Comparison of ENCODE assay signal across 9 cellular contexts in the genomic region with DNA sequence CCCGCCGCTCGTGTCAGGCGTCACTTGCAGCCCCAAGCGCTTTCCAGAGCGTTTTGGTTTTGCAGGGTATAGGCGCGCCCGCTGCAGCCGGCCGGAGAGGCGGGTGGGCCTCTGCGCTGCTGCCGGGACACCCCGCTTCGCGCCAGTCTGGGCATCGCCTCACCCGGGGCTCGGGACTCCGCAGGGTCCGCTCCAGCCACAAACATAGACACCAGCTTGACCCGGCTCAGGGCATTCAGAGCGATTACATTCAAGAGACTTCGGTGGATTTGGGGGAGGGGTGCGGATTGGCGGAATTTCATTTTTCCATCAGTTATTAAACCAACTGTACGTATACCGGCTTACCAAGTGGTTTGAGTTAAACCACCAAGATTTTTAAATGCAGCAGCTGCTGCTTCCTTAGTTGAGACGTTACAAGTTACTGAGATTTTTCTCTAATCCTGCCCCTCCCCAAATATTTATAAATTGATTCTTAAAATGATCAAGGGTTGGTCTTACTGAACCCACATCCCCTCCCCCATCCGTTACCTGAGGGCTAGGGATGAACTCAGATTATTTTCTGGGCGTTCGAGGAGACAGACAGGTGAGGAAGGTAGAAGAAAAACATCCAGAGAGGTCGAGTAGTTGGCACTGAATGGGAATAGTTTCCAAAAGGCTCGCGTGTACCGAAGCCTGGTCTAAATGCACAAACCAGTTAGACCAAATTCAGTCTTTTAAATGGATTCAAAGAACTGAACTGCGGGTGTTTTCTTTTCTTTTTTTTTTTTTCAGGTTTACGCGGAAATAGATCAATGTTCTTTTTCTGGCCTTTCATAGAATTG. TPM values are rescaled to one million over a fixed set of nuclear protein-coding genes. Genes with fewer than 3 reads are reported as not detected.
DNase-seq lines count a peak whose midpoint lies in the region; FAIRE-seq and TF ChIP-seq lines count a peak whose summit lies in the region.
"Had no signal": no experiment of that assay in that cellular context is flagged by ENCODE, and none has a peak within 500 bp of the region (broad histone marks: within the 10 kb centered on the region; RNA-seq: fewer than 3 reads in every experiment).

No MANE protein-coding gene starts in this region.

- H3K23ac ChIP-seq in neuronal stem cell (ENCODE audit: low read depth, low read length, poor library complexity), result peak overlapping the region; percentile 32

- TF ChIP-seq POLR2A in endothelial cell of umbilical vein (IDR thresholded peaks at IDR 0.05; ENCODE audit: low read depth, low read length), result no peak
- TF ChIP-seq POLR2A in GM12892 (IDR thresholded peaks at IDR 0.05; ENCODE audit: low read depth, low read length), result no peak

- H4K20me1 ChIP-seq in BLaER1 treated with 17β-estradiol and CSF1 and Interleukin-3, amounts not matched to agents 10 nM and 100 nM, result peaks cover 0 to 64% (median 26%) of the 10 kb centered on the region in 11 experiments; a peak in 17 of 22 replicates
- no peaks in the 10 kb centered on the region for H4K20me1 ChIP-seq in endothelial cell of umbilical vein (replicated peaks; ENCODE audit: control insufficient read depth, extremely low read depth, insufficient read depth, low read length)

- no TSS peak for BruUV-seq in endothelial cell of umbilical vein (replicated peaks; lab: Mats Ljungman, UMichigan)

- no peak overlapping the region for H4K91ac ChIP-seq in neuronal stem cell (ENCODE audit: low read depth, low read length, poor library complexity)

- peaks cover 21 to 43% (median 34%) of the 10 kb centered on the region in 10 experiments for H3K4me1 ChIP-seq in BLaER1 treated with 17β-estradiol and CSF1 and Interleukin-3, amounts not matched to agents 10 nM and 100 nM
- H3K4me1 ChIP-seq in endothelial cell of umbilical vein (ENCODE audit: control insufficient read depth, extremely low read depth, insufficient read depth, low read length), result peaks cover 8% of the 10 kb centered on the region
- H3K4me1 ChIP-seq in neuronal stem cell (ENCODE audit: control insufficient read depth in 2 of 2, insufficient read depth in 1 of 2, low read depth in 1 of 2, low read length in 2 of 2), result peaks cover 2 to 12% of the 10 kb centered on the region in 2 donors

- H3K79me1 ChIP-seq in neuronal stem cell (ENCODE audit: low read depth, low read length), result no peaks in the 10 kb centered on the region

- no peak overlapping the region for H3K27ac ChIP-seq in BLaER1 treated with 17β-estradiol and CSF1 and Interleukin-3, amounts not matched to agents 10 nM and 100 nM
- H3K27ac ChIP-seq in endothelial cell of umbilical vein (ENCODE audit: insufficient read depth, low read depth, low read length) (no peak overlapping the region), neuronal stem cell (replicated peaks; ENCODE audit: low read length) (no peak overlapping the region)

- no peak overlapping the region for H3K4ac ChIP-seq in neuronal stem cell (ENCODE audit: low read length)

- no CpG with 5 or more reads among the region's 40 CpGs for WGBS in neuronal stem cell (ENCODE audit: extremely low coverage in 2 of 2, insufficient read length in 2 of 2, insufficient replicate concordance in 1 of 2), 2 donors

- no peaks in the 10 kb centered on the region for H3K36me3 ChIP-seq in BLaER1 treated with 17β-estradiol and CSF1 and Interleukin-3, amounts not matched to agents 10 nM and 100 nM
- H3K36me3 ChIP-seq in MG63 (no peaks in the 10 kb centered on the region), endothelial cell of umbilical vein (ENCODE audit: control insufficient read depth in 2 of 2, extremely low read depth in 1 of 2, insufficient read depth in 2 of 2, low read length in 2 of 2) (no peaks in the 10 kb centered on the region), neuronal stem cell (replicated peaks in 1 of 2; ENCODE audit: control insufficient read depth in 2 of 2, insufficient read depth in 2 of 2, low read length in 2 of 2) (no peaks in the 10 kb centered on the region)

- DNase-seq in MG63 (no peak), endothelial cell of umbilical vein (ENCODE audit: low read depth, low spot score) (no peak), neuronal stem cell (ENCODE audit: low spot score) (no peak), GM12892 (ENCODE audit: insufficient read length) (no peak), NCI-H128 (lab: John Stamatoyannopoulos, UW; ENCODE audit: unreplicated experiment) (no peak), COR-L47 (lab: John Stamatoyannopoulos, UW) (no peak)
- no peak for DNase-seq in activated CD4-positive, CD25-positive, alpha-beta regulatory T cell treated with anti-CD3 and anti-CD28 coated beads, Interleukin-2, amount 50 U/mL, for 72 hours

- H3K4me3 ChIP-seq in BLaER1 treated with 17β-estradiol and CSF1 and Interleukin-3, amounts not matched to agents 10 nM and 100 nM, result peak overlapping the region; percentile 56 to 74 (median 65)
- H3K4me3 ChIP-seq in MG63, result peak overlapping the region; percentile 29; the same call in 1 of the 2 replicates
- no peak overlapping the region for H3K4me3 ChIP-seq in endothelial cell of umbilical vein (replicated peaks in 1 of 3; ENCODE audit: insufficient read depth in 1 of 3, low read depth in 1 of 3, low read length in 3 of 3)
- H3K4me3 ChIP-seq in neuronal stem cell (ENCODE audit: low read length in 2 of 2), result peak overlapping the region in 1 of 2 donors; percentile 82

- H2BK120ac ChIP-seq in neuronal stem cell (ENCODE audit: low read depth, low read length), result no peak overlapping the region

- no peak overlapping the region for H3K14ac ChIP-seq in neuronal stem cell (ENCODE audit: low read length)

- peaks cover 71 to 87% (median 83%) of the 10 kb centered on the region in 11 experiments for H3K27me3 ChIP-seq in BLaER1 treated with 17β-estradiol and CSF1 and Interleukin-3, amounts not matched to agents 10 nM and 100 nM
- peaks cover 76% of the 10 kb centered on the region for H3K27me3 ChIP-seq in MG63
- peaks cover 73 to 77% of the 10 kb centered on the region in 2 experiments for H3K27me3 ChIP-seq in endothelial cell of umbilical vein (ENCODE audit: control insufficient read depth in 2 of 2, insufficient read depth in 2 of 2, low read length in 2 of 2)
- peaks cover 0 to 94% (median 27%) of the 10 kb centered on the region in 3 experiments for H3K27me3 ChIP-seq in neuronal stem cell (ENCODE audit: control insufficient read depth in 3 of 3, insufficient read depth in 3 of 3, low read depth in 1 of 3, low read length in 3 of 3)

- H2BK5ac ChIP-seq in neuronal stem cell (ENCODE audit: low read length), result no peak overlapping the region

- H4K8ac ChIP-seq in neuronal stem cell (ENCODE audit: low read depth, low read length), result no peak overlapping the region

- FAIRE-seq in endothelial cell of umbilical vein (lab: Jason Lieb, UNC) (no peak), GM12892 (lab: Jason Lieb, UNC) (no peak)

- intact Hi-C loops in endothelial cell of umbilical vein (cut with micrococcal nuclease), result no loop called here

- no peaks in the 10 kb centered on the region for H3K79me2 ChIP-seq in endothelial cell of umbilical vein (ENCODE audit: control insufficient read depth, insufficient read depth, low read length)

- H3K9me1 ChIP-seq in endothelial cell of umbilical vein (replicated peaks; ENCODE audit: control insufficient read depth, extremely low read depth, insufficient read depth, low read length), result no peaks in the 10 kb centered on the region

- H2AFZ ChIP-seq in endothelial cell of umbilical vein (ENCODE audit: low read depth, low read length) (no peak overlapping the region), neuronal stem cell (ENCODE audit: low read length) (peak overlapping the region; percentile 95)

- no peak overlapping the region for H2AK5ac ChIP-seq in neuronal stem cell (ENCODE audit: low read depth, low read length)

- H2BK15ac ChIP-seq in neuronal stem cell (ENCODE audit: low read length), result no peak overlapping the region

- no peaks in the 10 kb centered on the region for H3K9me3 ChIP-seq in BLaER1 treated with 17β-estradiol and CSF1 and Interleukin-3, amounts not matched to agents 10 nM and 100 nM (replicated peaks in 1 of 11)
- H3K9me3 ChIP-seq in MG63 (no peaks in the 10 kb centered on the region), endothelial cell of umbilical vein (replicated peaks; ENCODE audit: control insufficient read depth, insufficient read depth, low read length) (no peaks in the 10 kb centered on the region), neuronal stem cell (replicated peaks in 1 of 2; ENCODE audit: control insufficient read depth in 2 of 2, insufficient read depth in 1 of 2, low read depth in 1 of 2, low read length in 2 of 2) (no peaks in the 10 kb centered on the region)

- CTCF ChIA-PET in endothelial cell of umbilical vein (lab: Charles Lee), result no interaction called here

- TF ChIP-seq CTCF in endothelial cell of umbilical vein (IDR thresholded peaks at IDR 0.05; ENCODE audit: extremely low read depth in 1 of 2, insufficient read depth in 1 of 2, low read depth in 1 of 2, low read length in 2 of 2), result no peak

- H3K18ac ChIP-seq in neuronal stem cell (ENCODE audit: low read length), result peak overlapping the region; percentile 92

- POLR2A ChIA-PET in endothelial cell of umbilical vein (lab: Charles Lee), result no interaction called here

- peak overlapping the region in 7 of 11 experiments; percentile 46 to 71 (median 57); a peak in 6 of 22 replicates for H3K9ac ChIP-seq in BLaER1 treated with 17β-estradiol and CSF1 and Interleukin-3, amounts not matched to agents 10 nM and 100 nM
- H3K9ac ChIP-seq in endothelial cell of umbilical vein (replicated peaks; ENCODE audit: extremely low read depth, insufficient read depth, low read length) (no peak overlapping the region), neuronal stem cell (ENCODE audit: low read depth, low read length, poor library complexity) (no peak overlapping the region)

- H3K4me2 ChIP-seq in BLaER1 treated with 17β-estradiol and CSF1 and Interleukin-3, amounts not matched to agents 10 nM and 100 nM, result peak overlapping the region; percentile 93 to 100 (median 100)
- H3K4me2 ChIP-seq in endothelial cell of umbilical vein (ENCODE audit: insufficient read depth, low read length) (no peak overlapping the region), neuronal stem cell (ENCODE audit: insufficient read depth, low read length, poor library complexity, severe bottlenecking) (peak overlapping the region; percentile 100)

- no peak overlapping the region for H2BK12ac ChIP-seq in neuronal stem cell (ENCODE audit: low read length)

- dilution Hi-C loops in endothelial cell of umbilical vein (cut with MboI; ENCODE audit: extremely low pct_ligation_motif_present, low sequenced_read_pairs), result no loop called here

RNA-seq across cellular contexts. Expression of gene CRHR1, which starts 1.5 kb away (rescaled TPM):
- total RNA-seq in MG63 (2014; rRNA removed; shearing (Covaris generic); ENCODE audit: low replicate concordance), result not detected in 2 replicates
- not detected in 2 replicates for total RNA-seq in endothelial cell of umbilical vein
- polyA plus RNA-seq in endothelial cell of umbilical vein, result not detected in 2 replicates
- polyA plus RNA-seq in endothelial cell of umbilical vein (2011; cell fraction: cytosol; rRNA removed), result not detected in 2 replicates
- not detected in 2 replicates for polyA plus RNA-seq in endothelial cell of umbilical vein (2011; cell fraction: nucleus; rRNA removed)
- not detected in 2 replicates for polyA plus RNA-seq in endothelial cell of umbilical vein (2012)
- not detected in 2 replicates for polyA minus RNA-seq in endothelial cell of umbilical vein
- polyA minus RNA-seq in endothelial cell of umbilical vein (2011; cell fraction: cytosol; rRNA and poly(A)+ RNA removed), result not detected
- not detected in 2 replicates for polyA minus RNA-seq in endothelial cell of umbilical vein (2011; cell fraction: nucleus; rRNA and poly(A)+ RNA removed)
- 2.5 TPM for polyA plus RNA-seq in neuronal stem cell (2013, experiment 1 of 2)
- polyA plus RNA-seq in neuronal stem cell (2013, experiment 2 of 2), result 2.4 TPM
- polyA plus RNA-seq in GM12892 (2012; ENCODE audit: missing spikeins), result not detected

RNA-seq across cellular contexts. Expression of gene SPPL2C, which starts 59.1 kb away (rescaled TPM):
- total RNA-seq in MG63 (2014; rRNA removed; shearing (Covaris generic); ENCODE audit: low replicate concordance), result not detected in 2 replicates
- not detected in 2 replicates for total RNA-seq in endothelial cell of umbilical vein
- polyA plus RNA-seq in endothelial cell of umbilical vein, result not detected in 2 replicates
- not detected in 2 replicates for polyA plus RNA-seq in endothelial cell of umbilical vein (2011; cell fraction: cytosol; rRNA removed)
- not detected in 2 replicates for polyA plus RNA-seq in endothelial cell of umbilical vein (2011; cell fraction: nucleus; rRNA removed)
- not detected in 2 replicates for polyA plus RNA-seq in endothelial cell of umbilical vein (2012)
- polyA minus RNA-seq in endothelial cell of umbilical vein, result not detected in 2 replicates
- not detected for polyA minus RNA-seq in endothelial cell of umbilical vein (2011; cell fraction: cytosol; rRNA and poly(A)+ RNA removed)
- polyA minus RNA-seq in endothelial cell of umbilical vein (2011; cell fraction: nucleus; rRNA and poly(A)+ RNA removed), result not detected in 2 replicates
- polyA plus RNA-seq in neuronal stem cell (2013, experiment 1 of 2), result not detected
- polyA plus RNA-seq in neuronal stem cell (2013, experiment 2 of 2), result not detected
- not detected for polyA plus RNA-seq in GM12892 (2012; ENCODE audit: missing spikeins)
- total RNA-seq: esophagus mucosa had no signal

Comparison
In these comparisons a context has a peak if more than half of its experiments do, and no peak if none do; other contexts are left out.
1. H3K4me3 ChIP-seq: peak in BLaER1 treated with 17β-estradiol and CSF1 and Interleukin-3, amounts not matched to agents 10 nM and 100 nM (10 of 10) and MG63 (single experiment); none in endothelial cell of umbilical vein (0 of 3).
2. H3K9ac ChIP-seq: peak in BLaER1 treated with 17β-estradiol and CSF1 and Interleukin-3, amounts not matched to agents 10 nM and 100 nM (7 of 11); none in endothelial cell of umbilical vein (single experiment) and neuronal stem cell (single experiment).